27 cellular contexts compared by ENCODE assay signal in the genomic region with DNA sequence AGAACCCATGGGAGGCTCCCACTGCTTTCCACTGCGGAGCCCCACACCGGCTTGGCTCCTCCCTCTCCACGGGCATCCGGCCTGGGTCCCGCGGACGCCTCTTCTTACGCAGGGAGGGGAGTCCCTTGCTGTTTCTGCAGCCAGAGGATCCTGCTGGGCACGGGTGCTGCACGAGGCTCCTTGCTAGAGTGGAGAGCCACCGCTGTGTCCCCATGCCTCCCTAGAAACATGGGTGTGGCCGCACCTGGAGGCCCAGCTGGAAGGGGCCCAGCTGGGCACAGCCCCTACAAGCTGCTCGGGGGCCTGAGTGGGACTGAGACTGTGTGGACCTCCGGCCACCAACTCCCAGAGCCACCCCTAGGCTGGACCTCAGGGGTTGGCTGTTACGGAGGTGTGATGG.
"Had no signal": no experiment of that assay in that cellular context is flagged by ENCODE, and none has a peak within 500 bp of the region (broad histone marks: within the 10 kb centered on the region; RNA-seq: fewer than 3 reads in every experiment).

No MANE protein-coding gene starts in this region.

- H3K4me3 ChIP-seq: cardiac muscle cell had no signal

- H3K36me3 Mint-ChIP-seq: activated naive CD4-positive, alpha-beta T cell treated with anti-CD3 and anti-CD28 coated beads, Interleukin-2, amount 50 U/mL, for 72 hours; brain; IgD-negative memory B cell; WTC11 had no signal

- H3K27ac Mint-ChIP-seq: activated CD8-positive, alpha-beta T cell treated with anti-CD3 and anti-CD28 coated beads, Interleukin-2, amount 10 ng/mL, durations not matched to agents 7 days and 5 days; activated naive CD4-positive, alpha-beta T cell treated with anti-CD3 and anti-CD28 coated beads, Interleukin-2, amount 50 U/mL, for 72 hours; activated T-cell treated with anti-CD3 and anti-CD28 coated beads, Interleukin-2, amount 50 U/mL, for 24 hours; activated T-helper 1 cell treated with anti-CD3 and anti-CD28 coated beads, Interleukin-12 subunit alpha, Interleukin-12 subunit beta, Interleukin-2, Interleukin-4 antibody, amounts not matched to agents 30 ng/mL and 10 ng/mL and 1 ng/mL, durations not matched to agents 14 hours and 24 hours and 36 hours; IgD-negative memory B cell; T-helper 1 cell treated with Interleukin-12 subunit alpha and Interleukin-12 subunit beta and Interleukin-4 antibody, amounts not matched to agents 30 μg/mL and 1 μg/mL, for 36 hours; WTC11 had no signal

- H3K4me1 Mint-ChIP-seq: IgD-negative memory B cell had no signal

- H3K27me3 Mint-ChIP-seq: activated T-cell treated with anti-CD3 and anti-CD28 coated beads, Interleukin-2, amount 50 U/mL, for 24 hours had no signal

- DNase-seq: activated CD4-positive, alpha-beta T cell treated with anti-CD3 and anti-CD28 coated beads for 48 hours; activated CD4-positive, alpha-beta T cell treated with anti-CD3 and anti-CD28 coated beads, Interleukin-2, amount 50 U/mL, for 4 hours; activated CD4-positive, CD25-positive, alpha-beta regulatory T cell treated with anti-CD3 and anti-CD28 coated beads, Interleukin-2, amount 50 U/mL, for 72 hours; activated CD8-positive, alpha-beta T cell treated with anti-CD3 and anti-CD28 coated beads, Interleukin-2, amount 10 ng/mL, durations not matched to agents 7 days and 5 days; activated effector memory CD4-positive, alpha-beta T cell treated with Interleukin-2 at 50 U/mL for 16 hours; activated naive CD4-positive, alpha-beta T cell treated with Interleukin-2 at 50 U/mL for 16 hours; activated T-cell treated with anti-CD3 and anti-CD28 coated beads, Interleukin-2, amount 50 U/mL, for 24 hours; amygdala; KG1; NCI-H1092; NCI-H1417; NCI-H1694; NCI-H2029; NCI-H345; NCI-H510A; NCI-H526 treated with DMSO at 0.1 percent for 48 hours; NCI-H82; RPMI8226; SHP77 treated with DMSO at 0.1 percent for 48 hours had no signal

- H3K9me3 Mint-ChIP-seq: activated naive CD4-positive, alpha-beta T cell treated with anti-CD3 and anti-CD28 coated beads, Interleukin-2, amount 50 U/mL, for 72 hours; activated T-cell treated with anti-CD3 and anti-CD28 coated beads, Interleukin-2, amount 50 U/mL, for 24 hours; activated T-helper 1 cell treated with anti-CD3 and anti-CD28 coated beads, Interleukin-12 subunit alpha, Interleukin-12 subunit beta, Interleukin-2, Interleukin-4 antibody, amounts not matched to agents 30 ng/mL and 10 ng/mL and 1 ng/mL, durations not matched to agents 14 hours and 24 hours and 36 hours; IgD-negative memory B cell; T-helper 1 cell treated with Interleukin-12 subunit alpha and Interleukin-12 subunit beta and Interleukin-4 antibody, amounts not matched to agents 30 μg/mL and 1 μg/mL, for 36 hours; WTC11 had no signal

- H3K36me3 ChIP-seq: cardiac muscle cell had no signal

- ATAC-seq: activated CD8-positive, alpha-beta T cell treated with anti-CD3 and anti-CD28 coated beads, Interleukin-2, amount 10 ng/mL, durations not matched to agents 7 days and 5 days; activated naive CD4-positive, alpha-beta T cell treated with anti-CD3 and anti-CD28 coated beads, Interleukin-2, amount 50 U/mL, for 72 hours; Panc1; WTC11 had no signal

- H3K27me3 ChIP-seq: cardiac muscle cell had no signal

- H3K4me3 Mint-ChIP-seq: activated CD8-positive, alpha-beta T cell treated with anti-CD3 and anti-CD28 coated beads, Interleukin-2, amount 10 ng/mL, durations not matched to agents 7 days and 5 days; activated T-cell treated with anti-CD3 and anti-CD28 coated beads, Interleukin-2, amount 50 U/mL, for 24 hours; activated T-helper 1 cell treated with anti-CD3 and anti-CD28 coated beads, Interleukin-12 subunit alpha, Interleukin-12 subunit beta, Interleukin-2, Interleukin-4 antibody, amounts not matched to agents 30 ng/mL and 10 ng/mL and 1 ng/mL, durations not matched to agents 14 hours and 24 hours and 36 hours; brain; IgD-negative memory B cell; T-helper 1 cell treated with Interleukin-12 subunit alpha and Interleukin-12 subunit beta and Interleukin-4 antibody, amounts not matched to agents 30 μg/mL and 1 μg/mL, for 36 hours; WTC11 had no signal

- H3K27ac ChIP-seq: cardiac muscle cell had no signal
